ENCODE assay signal across 3 cellular contexts in genomic region chr7:23283053-23283452, GRCh38. TPM values are rescaled to one million over a fixed set of nuclear protein-coding genes. Genes with fewer than 3 reads are reported as not detected.
"Had no signal": no experiment of that assay in that cellular context is flagged by ENCODE, and none has a peak within 500 bp of the region (broad histone marks: within the 10 kb centered on the region; RNA-seq: fewer than 3 reads in every experiment).

No MANE protein-coding gene starts in this region.

RNA-seq across cellular contexts. Expression of gene GPNMB, which starts 36.5 kb away (rescaled TPM):
- total RNA-seq: natural killer cell treated with Interleukin-12 subunit alpha and Interleukin-12 subunit beta and Interleukin-15 and Interleukin-18, amount 100 ng/mL, for 72 hours; neural crest cell had no signal
- polyA plus RNA-seq: naive thymus-derived CD8-positive, alpha-beta T cell had no signal
